ENCODE assay signal across 17 cellular contexts in genomic region chr6:157620905-157621304, GRCh38.
A peak's percentile ranks its signal among the peaks of the same experiment; 100 is the strongest.
DNase-seq lines count a peak whose midpoint lies in the region; ATAC-seq and TF ChIP-seq lines count a peak whose summit lies in the region.
"Had no signal": no experiment of that assay in that cellular context is flagged by ENCODE, and none has a peak within 500 bp of the region (broad histone marks: within the 10 kb centered on the region; RNA-seq: fewer than 3 reads in every experiment).

No MANE protein-coding gene starts in this region.

- H3K4me3 ChIP-seq in mammary epithelial cell (replicated peaks in 1 of 3; ENCODE audit: insufficient read depth in 1 of 3, low read depth in 2 of 3, low read length in 3 of 3) (no peak overlapping the region), foreskin fibroblast (ENCODE audit: low read depth in 1 of 2, low read length in 2 of 2) (no peak overlapping the region), lower lobe of right lung (no peak overlapping the region)
- H3K4me3 ChIP-seq: BLaER1 had no signal

- ATAC-seq in foreskin keratinocyte (peak; percentile 75), GM18519 (IDR thresholded peaks at IDR 0.05; ENCODE audit: low FRiP score, unreplicated experiment) (no peak), HG02852 (IDR thresholded peaks at IDR 0.05; ENCODE audit: unreplicated experiment) (no peak), lower lobe of right lung (no peak)
- ATAC-seq: Panc1 had no signal

- no peaks in the 10 kb centered on the region for H3K79me2 ChIP-seq in mammary epithelial cell (ENCODE audit: insufficient read depth, low read length)

- H2AFZ ChIP-seq in mammary epithelial cell (ENCODE audit: low read depth, low read length): no peak overlapping the region

- no peaks in the 10 kb centered on the region for H4K20me1 ChIP-seq in mammary epithelial cell (ENCODE audit: insufficient read depth, low read length)
- H4K20me1 ChIP-seq: BLaER1 had no signal

- H3K9me3 ChIP-seq in mammary epithelial cell (replicated peaks; ENCODE audit: insufficient read depth, low read length) (no peaks in the 10 kb centered on the region), lower lobe of right lung (no peaks in the 10 kb centered on the region)

- dilution Hi-C loops in mammary epithelial cell (cut with HindIII; ENCODE audit: low sequenced_read_pairs): no loop called here

- BruUV-seq in mammary epithelial cell (replicated peaks; lab: Mats Ljungman, UMichigan): no TSS peak

- 98% methylated on average over 3 of the region's 3 CpGs for WGBS in mammary epithelial cell (ENCODE audit: low coverage, missing lambda C conversion rate)

- intact Hi-C loops in mammary epithelial cell (cut with micrococcal nuclease) (no loop called here), lower lobe of right lung (cut with DNase I) (no loop called here)

- TF ChIP-seq CTCF in mammary epithelial cell (conservative IDR thresholded peaks at IDR 0.05 in 1 of 2, IDR thresholded peaks at IDR 0.05 in 1 of 2; ENCODE audit: extremely low read depth in 1 of 2, insufficient read depth in 1 of 2, low read depth in 1 of 2, low read length in 2 of 2): no peak
- TF ChIP-seq CTCF in foreskin keratinocyte (conservative IDR thresholded peaks at IDR 0.05): no peak
- TF ChIP-seq CTCF in foreskin fibroblast (IDR thresholded peaks at IDR 0.05; ENCODE audit: low read depth, low read length): no peak
- TF ChIP-seq CTCF in lower lobe of right lung (IDR thresholded peaks at IDR 0.05): no peak

- no peak overlapping the region for H3K9ac ChIP-seq in mammary epithelial cell (ENCODE audit: insufficient read depth, low read length)
- H3K9ac ChIP-seq: BLaER1 had no signal

- no peaks in the 10 kb centered on the region for H3K4me1 ChIP-seq in mammary epithelial cell (ENCODE audit: insufficient read depth, low read length)
- H3K4me1 ChIP-seq in foreskin keratinocyte: no peaks in the 10 kb centered on the region
- no peaks in the 10 kb centered on the region for H3K4me1 ChIP-seq in lower lobe of right lung
- H3K4me1 ChIP-seq: BLaER1 had no signal

- no peaks in the 10 kb centered on the region for H3K36me3 ChIP-seq in mammary epithelial cell (ENCODE audit: insufficient read depth, low read length)
- no peaks in the 10 kb centered on the region for H3K36me3 ChIP-seq in lower lobe of right lung
- H3K36me3 ChIP-seq: BLaER1 had no signal

- in situ Hi-C loops in mammary epithelial cell (cut with MboI; ENCODE audit: low sequenced_read_pairs in 2 of 2): no loop called here

- no peak overlapping the region for H3K27ac ChIP-seq in mammary epithelial cell (ENCODE audit: insufficient read depth, low read depth, low read length)
- H3K27ac ChIP-seq in foreskin keratinocyte: no peak overlapping the region
- H3K27ac ChIP-seq in lower lobe of right lung: no peak overlapping the region
- H3K27ac ChIP-seq: BLaER1 had no signal

- no peak overlapping the region for H3K4me2 ChIP-seq in mammary epithelial cell (ENCODE audit: insufficient read depth, low read depth, low read length)
- H3K4me2 ChIP-seq: BLaER1 had no signal

- DNase-seq in HPDE6-E6E7 (ENCODE audit: extremely low spot score): peak; percentile 15
- peak; percentile 51 for DNase-seq in mammary epithelial cell
- peak; percentile 20 to 65 for DNase-seq in foreskin keratinocyte
- DNase-seq in renal cortical epithelial cell (ENCODE audit: low read depth): peak; percentile 76
- DNase-seq in foreskin fibroblast: no peak
- no peak for DNase-seq in lower lobe of right lung
- DNase-seq: DMS 273 treated with DMSO at 0.1 percent for 48 hours, KBM-7, NCI-H1048, NCI-H146, NCI-H2081, NCI-H510A, SHP77 had no signal

- H3K27me3 ChIP-seq in mammary epithelial cell (ENCODE audit: insufficient read depth, low read length) (no peaks in the 10 kb centered on the region), foreskin keratinocyte (no peaks in the 10 kb centered on the region), lower lobe of right lung (ENCODE audit: low read depth) (no peaks in the 10 kb centered on the region)
- H3K27me3 ChIP-seq: BLaER1 had no signal

- CTCF ChIA-PET in mammary epithelial cell (lab: Charles Lee; ENCODE audit: low non-redundant PET): no interaction called here

Comparison
In these comparisons a context has a peak if more than half of its experiments do, and no peak if none do; other contexts are left out.
1. DNase-seq: peak in HPDE6-E6E7 (single experiment), mammary epithelial cell (single experiment), foreskin keratinocyte (2 of 2) and renal cortical epithelial cell (single experiment); none in foreskin fibroblast (0 of 2) and lower lobe of right lung (single experiment).